In genomic region chr4:177309525-177310371, GRCh38 we compare ENCODE assay signal across 8 cellular contexts. TPM values are rescaled to one million over a fixed set of nuclear protein-coding genes. Genes with fewer than 3 reads are reported as not detected.
DNase-seq lines count a peak whose midpoint lies in the region; TF ChIP-seq lines count a peak whose summit lies in the region.

NEIL3 (plus strand) TSS chr4:177309874; CDS start chr4:177309954, 80 bp downstream.

- peaks cover 17% of the 10 kb centered on the region for H3K79me2 ChIP-seq in GM23248 (ENCODE audit: insufficient read depth)
- H3K79me2 ChIP-seq in Karpas-422 (ENCODE audit: low read length): peaks cover 46% of the 10 kb centered on the region

- DNase-seq in Daoy (ENCODE audit: low read depth): peak; percentile 81
- DNase-seq in GM23248: peak; percentile 90
- DNase-seq in Karpas-422: peak; percentile 93
- DNase-seq in RPMI7951 (ENCODE audit: low read depth): peak; percentile 83
- DNase-seq in activated T-helper 1 cell treated with anti-CD3 and anti-CD28 coated beads, Interleukin-12 subunit alpha, Interleukin-12 subunit beta, Interleukin-2, Interleukin-4 antibody, amounts not matched to agents 30 ng/mL and 10 ng/mL and 1 ng/mL, durations not matched to agents 14 hours and 24 hours and 36 hours (ENCODE audit: low spot score): peak; percentile 88
- peak; percentile 90 for DNase-seq in fibroblast of the aortic adventitia (ENCODE audit: low read depth)
- peak; percentile 95 for DNase-seq in nephron progenitor cell

- H3K4me1 ChIP-seq in GM23248 (ENCODE audit: insufficient read depth) (peaks cover 34% of the 10 kb centered on the region), Karpas-422 (ENCODE audit: low read length) (peaks cover 30% of the 10 kb centered on the region)

- H3K27me3 ChIP-seq in GM23248 (replicated peaks; ENCODE audit: insufficient read depth) (no peaks in the 10 kb centered on the region), Karpas-422 (ENCODE audit: low read length) (no peaks in the 10 kb centered on the region)

- H3K36me3 ChIP-seq in GM23248 (ENCODE audit: low read depth) (no peaks in the 10 kb centered on the region), Karpas-422 (ENCODE audit: insufficient read depth, low read length) (0 out of 2 replicates have a peak, but pooled peaks cover 3% of the 10 kb centered on the region)

- H3K9me3 Mint-ChIP-seq in activated T-helper 1 cell treated with anti-CD3 and anti-CD28 coated beads, Interleukin-12 subunit alpha, Interleukin-12 subunit beta, Interleukin-2, Interleukin-4 antibody, amounts not matched to agents 30 ng/mL and 10 ng/mL and 1 ng/mL, durations not matched to agents 14 hours and 24 hours and 36 hours: no peaks in the 10 kb centered on the region
- H3K9me3 Mint-ChIP-seq in nephron progenitor cell: peaks cover under 1% of the 10 kb centered on the region
- no peaks in the 10 kb centered on the region for H3K9me3 Mint-ChIP-seq in stimulated activated naive CD8-positive, alpha-beta T cell treated with anti-CD3 and anti-CD28 coated beads, Interleukin-15, Interleukin-2, amounts not matched to agents 100 ng/mL and 50 ng/mL, for 24 hours

- no peaks in the 10 kb centered on the region for H3K36me3 Mint-ChIP-seq in activated T-helper 1 cell treated with anti-CD3 and anti-CD28 coated beads, Interleukin-12 subunit alpha, Interleukin-12 subunit beta, Interleukin-2, Interleukin-4 antibody, amounts not matched to agents 30 ng/mL and 10 ng/mL and 1 ng/mL, durations not matched to agents 14 hours and 24 hours and 36 hours (ENCODE audit: low read depth)
- peaks cover 22% of the 10 kb centered on the region for H3K36me3 Mint-ChIP-seq in nephron progenitor cell (ENCODE audit: low read depth)
- no peaks in the 10 kb centered on the region for H3K36me3 Mint-ChIP-seq in stimulated activated naive CD8-positive, alpha-beta T cell treated with anti-CD3 and anti-CD28 coated beads, Interleukin-15, Interleukin-2, amounts not matched to agents 100 ng/mL and 50 ng/mL, for 24 hours (ENCODE audit: low read depth)

- no peaks in the 10 kb centered on the region for H3K9me3 ChIP-seq in GM23248 (ENCODE audit: low read depth)
- no peaks in the 10 kb centered on the region for H3K9me3 ChIP-seq in Karpas-422 (ENCODE audit: low read length)

- no peaks in the 10 kb centered on the region for H4K20me1 ChIP-seq in GM23248 (ENCODE audit: insufficient read depth)
- no peaks in the 10 kb centered on the region for H4K20me1 ChIP-seq in Karpas-422 (ENCODE audit: insufficient read depth, low read depth, low read length)

- 2 to 3% methylated on average over 49 to 52 of the region's 52 CpGs for WGBS in GM23248 (ENCODE audit: low coverage in 1 of 2, low lambda C conversion rate in 2 of 2, missing lambda C conversion rate in 2 of 2), 2 experiments

- H3K4me3 ChIP-seq in GM23248 (peak within 1 kb of the TSS; percentile 81), Karpas-422 (ENCODE audit: low read length) (peak within 1 kb of the TSS; percentile 93), fibroblast of the aortic adventitia (ENCODE audit: low read depth, low read length) (peak within 1 kb of the TSS; percentile 86)

- no peaks in the 10 kb centered on the region for H3K27me3 Mint-ChIP-seq in activated T-helper 1 cell treated with anti-CD3 and anti-CD28 coated beads, Interleukin-12 subunit alpha, Interleukin-12 subunit beta, Interleukin-2, Interleukin-4 antibody, amounts not matched to agents 30 ng/mL and 10 ng/mL and 1 ng/mL, durations not matched to agents 14 hours and 24 hours and 36 hours (ENCODE audit: insufficient read depth)
- peaks cover 3% of the 10 kb centered on the region for H3K27me3 Mint-ChIP-seq in nephron progenitor cell (ENCODE audit: low read depth, poor library complexity)
- H3K27me3 Mint-ChIP-seq in stimulated activated naive CD8-positive, alpha-beta T cell treated with anti-CD3 and anti-CD28 coated beads, Interleukin-15, Interleukin-2, amounts not matched to agents 100 ng/mL and 50 ng/mL, for 24 hours: no peaks in the 10 kb centered on the region

- H3F3A ChIP-seq in GM23248 (ENCODE audit: insufficient read depth): peaks cover 8% of the 10 kb centered on the region; the same call in 1 of the 2 replicates

- H3K27ac ChIP-seq in GM23248 (peak within 1 kb of the TSS; percentile 32), Karpas-422 (ENCODE audit: low read length) (peak within 1 kb of the TSS; percentile 56)

- peak within 1 kb of the TSS; percentile 87 for H3K4me2 ChIP-seq in GM23248 (ENCODE audit: unreplicated experiment)
- H3K4me2 ChIP-seq in Karpas-422 (ENCODE audit: low read depth, low read length, poor library complexity, severe bottlenecking): peak within 1 kb of the TSS; percentile 73

- H3K4me3 Mint-ChIP-seq in activated T-helper 1 cell treated with anti-CD3 and anti-CD28 coated beads, Interleukin-12 subunit alpha, Interleukin-12 subunit beta, Interleukin-2, Interleukin-4 antibody, amounts not matched to agents 30 ng/mL and 10 ng/mL and 1 ng/mL, durations not matched to agents 14 hours and 24 hours and 36 hours: peak within 1 kb of the TSS; percentile 96
- H3K4me3 Mint-ChIP-seq in nephron progenitor cell: peak within 1 kb of the TSS; percentile 97
- peak within 1 kb of the TSS; percentile 94 for H3K4me3 Mint-ChIP-seq in stimulated activated naive CD8-positive, alpha-beta T cell treated with anti-CD3 and anti-CD28 coated beads, Interleukin-15, Interleukin-2, amounts not matched to agents 100 ng/mL and 50 ng/mL, for 24 hours

- peak within 1 kb of the TSS; percentile 95 for H2AFZ ChIP-seq in GM23248
- peak within 1 kb of the TSS; percentile 84 for H2AFZ ChIP-seq in Karpas-422 (ENCODE audit: low read length)

- in situ Hi-C loops in GM23248 (cut with MboI): no loop called here

- TF ChIP-seq CTCF in fibroblast of the aortic adventitia (IDR thresholded peaks at IDR 0.05; ENCODE audit: insufficient read depth, low read length): no peak
- no peak for TF ChIP-seq CTCF in nephron progenitor cell (IDR thresholded peaks at IDR 0.05)

- H3K9ac ChIP-seq in GM23248: peak within 1 kb of the TSS; percentile 69
- H3K9ac ChIP-seq in Karpas-422 (ENCODE audit: low read length): peak within 1 kb of the TSS; percentile 75

- intact Hi-C loops in activated T-helper 1 cell treated with anti-CD3 and anti-CD28 coated beads, Interleukin-12 subunit alpha, Interleukin-12 subunit beta, Interleukin-2, Interleukin-4 antibody, amounts not matched to agents 30 ng/mL and 10 ng/mL and 1 ng/mL, durations not matched to agents 14 hours and 24 hours and 36 hours (cut with micrococcal nuclease): loop anchor here (1.0 to 10.0 kb wide), 11 partner anchors 11 to 1112 kb away; partner anchors contain the start of genes AGA, SPATA4, SPCS3 and VEGFC

- H3K9me2 ChIP-seq in GM23248 (ENCODE audit: insufficient read depth) (no peaks in the 10 kb centered on the region), Karpas-422 (replicated peaks; ENCODE audit: insufficient read depth, low read length) (no peaks in the 10 kb centered on the region)

- peaks cover 59% of the 10 kb centered on the region for H3K4me1 Mint-ChIP-seq in activated T-helper 1 cell treated with anti-CD3 and anti-CD28 coated beads, Interleukin-12 subunit alpha, Interleukin-12 subunit beta, Interleukin-2, Interleukin-4 antibody, amounts not matched to agents 30 ng/mL and 10 ng/mL and 1 ng/mL, durations not matched to agents 14 hours and 24 hours and 36 hours (ENCODE audit: low read depth)
- peaks cover 17% of the 10 kb centered on the region for H3K4me1 Mint-ChIP-seq in nephron progenitor cell
- H3K4me1 Mint-ChIP-seq in stimulated activated naive CD8-positive, alpha-beta T cell treated with anti-CD3 and anti-CD28 coated beads, Interleukin-15, Interleukin-2, amounts not matched to agents 100 ng/mL and 50 ng/mL, for 24 hours (ENCODE audit: low read depth): peaks cover 35% of the 10 kb centered on the region

- peak within 1 kb of the TSS; percentile 89 for H3K27ac Mint-ChIP-seq in activated T-helper 1 cell treated with anti-CD3 and anti-CD28 coated beads, Interleukin-12 subunit alpha, Interleukin-12 subunit beta, Interleukin-2, Interleukin-4 antibody, amounts not matched to agents 30 ng/mL and 10 ng/mL and 1 ng/mL, durations not matched to agents 14 hours and 24 hours and 36 hours
- H3K27ac Mint-ChIP-seq in nephron progenitor cell: peak within 1 kb of the TSS; percentile 46
- peak within 1 kb of the TSS; percentile 94 for H3K27ac Mint-ChIP-seq in stimulated activated naive CD8-positive, alpha-beta T cell treated with anti-CD3 and anti-CD28 coated beads, Interleukin-15, Interleukin-2, amounts not matched to agents 100 ng/mL and 50 ng/mL, for 24 hours

RNA-seq across cellular contexts. Expression of gene NEIL3, which starts in this region (rescaled TPM):
- 11.3 and 14.5 TPM in 2 replicates for total RNA-seq in Daoy (2014; rRNA removed; shearing (Covaris generic))
- 1.5 and 2.4 TPM in 2 replicates for total RNA-seq in GM23248 (2014; rRNA removed; shearing (Covaris generic))
- polyA plus RNA-seq in GM23248 (2016; fragmentation: Nextera tagmentation; extraction: Ambion mirVana): 3.2 and 3.7 TPM in 2 replicates
- 4.6 and 9.1 TPM in 2 replicates for total RNA-seq in Karpas-422 (2014; rRNA removed; shearing (Covaris generic); ENCODE audit: low replicate concordance)
- 17.3 and 19.2 TPM in 2 replicates for total RNA-seq in RPMI7951 (2014; rRNA removed; shearing (Covaris generic))
- 12.9 and 13.6 TPM in 2 replicates for total RNA-seq in activated T-helper 1 cell treated with anti-CD3 and anti-CD28 coated beads, Interleukin-12 subunit alpha, Interleukin-12 subunit beta, Interleukin-2, Interleukin-4 antibody, amounts not matched to agents 30 ng/mL and 10 ng/mL and 1 ng/mL, durations not matched to agents 14 hours and 24 hours and 36 hours
- 3.7 and 20.8 TPM in 2 replicates for total RNA-seq in fibroblast of the aortic adventitia (ENCODE audit: low replicate concordance)

Comparison
In these comparisons a context has a peak if more than half of its experiments do, and no peak if none do; other contexts are left out.
1. Peak in every context shown above with its lines: DNase-seq, H3K4me3 ChIP-seq and H3K27ac ChIP-seq.